Comparison of ENCODE assay signal across 13 cellular contexts in the genomic region with DNA sequence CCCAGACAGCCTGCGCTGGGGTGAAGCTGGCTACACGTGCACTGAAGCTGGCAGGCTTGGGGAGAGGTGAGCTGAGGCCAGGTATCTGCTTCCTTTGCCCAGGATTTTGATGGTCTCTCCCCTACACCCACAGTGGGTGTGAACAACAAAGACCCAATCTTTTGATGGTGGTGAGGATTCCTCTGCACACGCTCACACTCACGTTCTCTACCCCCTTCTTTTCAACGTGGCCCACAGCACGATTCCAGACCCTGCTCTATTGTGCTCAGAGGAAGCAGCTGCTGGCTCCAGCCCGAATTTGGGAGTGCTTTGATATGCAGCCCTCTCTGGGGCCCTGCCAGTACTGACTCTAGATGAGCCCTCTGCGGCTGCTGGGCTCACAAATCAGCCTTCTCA. TPM values are rescaled to one million over a fixed set of nuclear protein-coding genes. Genes with fewer than 3 reads are reported as not detected.
DNase-seq lines count a peak whose midpoint lies in the region; ATAC-seq and TF ChIP-seq lines count a peak whose summit lies in the region.
"Had no signal": no experiment of that assay in that cellular context is flagged by ENCODE, and none has a peak within 500 bp of the region (broad histone marks: within the 10 kb centered on the region; RNA-seq: fewer than 3 reads in every experiment).

No MANE protein-coding gene starts in this region.

- no peaks in the 10 kb centered on the region for H3K27me3 ChIP-seq in CD8-positive, alpha-beta T cell (ENCODE audit: insufficient read depth, low read length)

- POLR2A ChIA-PET in CD8-positive, alpha-beta T cell (lab: Charles Lee) = interaction anchor here (2.1 kb wide), 1 partner anchor 10 kb away, joined by 4 read pairs; no protein-coding TSS in a partner anchor
- POLR2A ChIA-PET in activated naive CD8-positive, alpha-beta T cell treated with anti-CD3 and anti-CD28 coated beads, Interleukin-2, amount 10 ng/mL, durations not matched to agents 7 days and 5 days (lab: Charles Lee) = no interaction called here

- no peaks in the 10 kb centered on the region for H3K9me3 ChIP-seq in CD8-positive, alpha-beta T cell (ENCODE audit: low read length)

- no peak overlapping the region for H3K4me3 ChIP-seq in CD8-positive, alpha-beta T cell (ENCODE audit: low read depth, low read length)

- H3K36me3 ChIP-seq in CD8-positive, alpha-beta T cell (ENCODE audit: insufficient read depth, low read length) = no peaks in the 10 kb centered on the region

- CTCF ChIA-PET in CD8-positive, alpha-beta T cell (lab: Charles Lee) = interaction anchor here (10.4 to 13.2 kb wide), 2 partner anchors 9 to 70 kb away, joined by 65 to 185 read pairs; no protein-coding TSS in a partner anchor

- H3K4me1 Mint-ChIP-seq in CD8-positive, alpha-beta T cell (ENCODE audit: low read depth) = peaks cover 29% of the 10 kb centered on the region
- peaks cover 12% of the 10 kb centered on the region for H3K4me1 Mint-ChIP-seq in activated naive CD8-positive, alpha-beta T cell treated with anti-CD3 and anti-CD28 coated beads, Interleukin-2, amount 10 ng/mL, durations not matched to agents 7 days and 5 days

- H3K27me3 Mint-ChIP-seq in CD8-positive, alpha-beta T cell (ENCODE audit: low read depth) = peaks cover 24% of the 10 kb centered on the region
- peaks cover 20% of the 10 kb centered on the region for H3K27me3 Mint-ChIP-seq in activated naive CD8-positive, alpha-beta T cell treated with anti-CD3 and anti-CD28 coated beads, Interleukin-2, amount 10 ng/mL, durations not matched to agents 7 days and 5 days

- H3K4me3 Mint-ChIP-seq in CD8-positive, alpha-beta T cell = no peak overlapping the region
- H3K4me3 Mint-ChIP-seq in activated naive CD8-positive, alpha-beta T cell treated with anti-CD3 and anti-CD28 coated beads, Interleukin-2, amount 10 ng/mL, durations not matched to agents 7 days and 5 days = no peak overlapping the region
- H3K4me3 Mint-ChIP-seq: B cell had no signal

- peaks cover 18% of the 10 kb centered on the region for H3K4me1 ChIP-seq in CD8-positive, alpha-beta T cell (ENCODE audit: insufficient read depth, low read length)

- ATAC-seq in CD8-positive, alpha-beta T cell = no peak
- ATAC-seq in activated naive CD8-positive, alpha-beta T cell treated with anti-CD3 and anti-CD28 coated beads, Interleukin-2, amount 10 ng/mL, durations not matched to agents 7 days and 5 days (ENCODE audit: low read depth) = peak; percentile 19
- peak; percentile 76 for ATAC-seq in left ventricle myocardium superior
- ATAC-seq in HG03520 (IDR thresholded peaks at IDR 0.05; ENCODE audit: unreplicated experiment) = no peak
- no peak for ATAC-seq in GM19023 (IDR thresholded peaks at IDR 0.05; ENCODE audit: unreplicated experiment)
- ATAC-seq: HCT116 had no signal

- peak overlapping the region; percentile 9 for H3K27ac Mint-ChIP-seq in CD8-positive, alpha-beta T cell
- no peak overlapping the region for H3K27ac Mint-ChIP-seq in activated naive CD8-positive, alpha-beta T cell treated with anti-CD3 and anti-CD28 coated beads, Interleukin-2, amount 10 ng/mL, durations not matched to agents 7 days and 5 days
- H3K27ac Mint-ChIP-seq: B cell had no signal

- intact Hi-C loops in CD8-positive, alpha-beta T cell (cut with DNase I, micrococcal nuclease) = no loop called here
- intact Hi-C loops in left ventricle myocardium superior (cut with micrococcal nuclease) (no loop called here), posterior vena cava (cut with DNase I) (loop anchor here in 1 of 2 donors (10.0 kb wide), 1 partner anchor 330 kb away; a partner anchor contains a TSS)

- H3K36me3 Mint-ChIP-seq in CD8-positive, alpha-beta T cell = no peaks in the 10 kb centered on the region
- H3K36me3 Mint-ChIP-seq in activated naive CD8-positive, alpha-beta T cell treated with anti-CD3 and anti-CD28 coated beads, Interleukin-2, amount 10 ng/mL, durations not matched to agents 7 days and 5 days = no peaks in the 10 kb centered on the region

- no peaks in the 10 kb centered on the region for H3K9me3 Mint-ChIP-seq in CD8-positive, alpha-beta T cell
- H3K9me3 Mint-ChIP-seq in activated naive CD8-positive, alpha-beta T cell treated with anti-CD3 and anti-CD28 coated beads, Interleukin-2, amount 10 ng/mL, durations not matched to agents 7 days and 5 days = no peaks in the 10 kb centered on the region

- no peak overlapping the region for H3K27ac ChIP-seq in CD8-positive, alpha-beta T cell (ENCODE audit: low read depth, low read length)

- no peak for TF ChIP-seq CTCF in CD8-positive, alpha-beta T cell (IDR thresholded peaks at IDR 0.05)

- DNase-seq in CD8-positive, alpha-beta T cell = no peak
- no peak for DNase-seq in activated naive CD8-positive, alpha-beta T cell treated with anti-CD3 and anti-CD28 coated beads, Interleukin-2, amount 10 ng/mL, durations not matched to agents 7 days and 5 days
- DNase-seq in left ventricle myocardium superior = peak; percentile 78
- peak; percentile 89 for DNase-seq in posterior vena cava (ENCODE audit: low spot score)
- DNase-seq in NCI-H774 (lab: John Stamatoyannopoulos, UW) = no peak
- DNase-seq in germinal center (ENCODE audit: low spot score) = no peak
- DNase-seq: activated CD4-positive, alpha-beta T cell treated with anti-CD3 and anti-CD28 coated beads, Interleukin-2, amount 50 U/mL, for 48 hours; kidney glomerular epithelial cell had no signal

RNA-seq across cellular contexts. Expression of a gene that starts 4.9 kb away (rescaled TPM):
- total RNA-seq in CD8-positive, alpha-beta T cell = 1 to 10 TPM; 1.3 to 1.8 TPM
- 10 to 100 TPM in 1 of 2 experiments, 1 to 10 TPM in 1; 8.8 to 14.0 TPM for total RNA-seq in activated naive CD8-positive, alpha-beta T cell treated with anti-CD3 and anti-CD28 coated beads, Interleukin-2, amount 10 ng/mL, durations not matched to agents 7 days and 5 days
- 39.2 TPM for total RNA-seq in left ventricle myocardium superior
- total RNA-seq in posterior vena cava = 100 to 1,000 TPM; 248 to 281 TPM
- total RNA-seq: OCI-LY7 had no signal

Comparison
In these comparisons a context has a peak if more than half of its experiments do, and no peak if none do; other contexts are left out.
1. ATAC-seq: peak in activated naive CD8-positive, alpha-beta T cell treated with anti-CD3 and anti-CD28 coated beads, Interleukin-2, amount 10 ng/mL, durations not matched to agents 7 days and 5 days (single experiment) and left ventricle myocardium superior (single experiment); none in CD8-positive, alpha-beta T cell (single experiment), HG03520 (single experiment) and GM19023 (single experiment).
2. DNase-seq: peak in left ventricle myocardium superior (single experiment) and posterior vena cava (single experiment); none in CD8-positive, alpha-beta T cell (0 of 7), activated naive CD8-positive, alpha-beta T cell treated with anti-CD3 and anti-CD28 coated beads, Interleukin-2, amount 10 ng/mL, durations not matched to agents 7 days and 5 days (single experiment), NCI-H774 (single experiment) and germinal center (single experiment).